25 cellular contexts compared by ENCODE assay signal in genomic region chr20:9129756-9130155, GRCh38.
"Had no signal": no experiment of that assay in that cellular context is flagged by ENCODE, and none has a peak within 500 bp of the region (broad histone marks: within the 10 kb centered on the region; RNA-seq: fewer than 3 reads in every experiment).

No MANE protein-coding gene starts in this region.

- DNase-seq: activated CD4-positive, alpha-beta memory T cell treated with anti-CD3 and anti-CD28 coated beads for 36 hours; activated CD4-positive, alpha-beta T cell treated with anti-CD3 and anti-CD28 coated beads, Interleukin-2, amount 10 ng/mL, durations not matched to agents 24 days and 14 days; activated CD8-positive, alpha-beta memory T cell treated with anti-CD3 and anti-CD28 coated beads, Interleukin-2, amount 50 U/mL, for 4 hours; activated gamma-delta T cell; activated naive CD4-positive, alpha-beta T cell treated with anti-CD3 and anti-CD28 coated beads, Interleukin-2, amount 50 U/mL, for 16 hours; activated T-cell treated with anti-CD3 and anti-CD28 coated beads, Interleukin-2, amount 50 U/mL, for 1 hour; amygdala; central memory CD4-positive, alpha-beta T cell; dermis blood vessel endothelial cell; effector CD4-positive, alpha-beta T cell; head of caudate nucleus; naive B cell; nucleus accumbens; pancreas; retina; stimulated activated naive CD4-positive, alpha-beta T cell; SW 1271; T1000; trophoblast cell; WERI-Rb-1 had no signal

- H3K4me1 Mint-ChIP-seq: activated CD4-positive, alpha-beta T cell treated with anti-CD3 and anti-CD28 coated beads, Interleukin-2, amount 10 ng/mL, durations not matched to agents 24 days and 14 days; naive B cell had no signal

- H3K4me3 ChIP-seq: lung, pancreas, prostate gland had no signal

- H3K36me3 Mint-ChIP-seq: activated CD4-positive, alpha-beta memory T cell treated with anti-CD3 and anti-CD28 coated beads for 36 hours; naive B cell had no signal

- H3K9me3 ChIP-seq: pancreas, prostate gland had no signal

- H3K4me3 Mint-ChIP-seq: activated CD4-positive, alpha-beta memory T cell treated with anti-CD3 and anti-CD28 coated beads for 36 hours; activated CD4-positive, alpha-beta T cell treated with anti-CD3 and anti-CD28 coated beads, Interleukin-2, amount 10 ng/mL, durations not matched to agents 24 days and 14 days; naive B cell; T-helper 1 cell treated with Interleukin-12 subunit alpha and Interleukin-12 subunit beta and Interleukin-4 antibody, amounts not matched to agents 30 μg/mL and 1 μg/mL, for 36 hours had no signal

- H3K27ac ChIP-seq: pancreas, prostate gland, WERI-Rb-1 had no signal

- H3K27ac Mint-ChIP-seq: activated CD4-positive, alpha-beta memory T cell treated with anti-CD3 and anti-CD28 coated beads for 36 hours; activated CD4-positive, alpha-beta T cell treated with anti-CD3 and anti-CD28 coated beads, Interleukin-2, amount 10 ng/mL, durations not matched to agents 24 days and 14 days; naive B cell; T-helper 1 cell treated with Interleukin-12 subunit alpha and Interleukin-12 subunit beta and Interleukin-4 antibody, amounts not matched to agents 30 μg/mL and 1 μg/mL, for 36 hours had no signal

- ATAC-seq: activated CD4-positive, CD25-positive, alpha-beta regulatory T cell treated with anti-CD3 and anti-CD28 coated beads, Interleukin-2, amount 50 U/mL, for 24 hours; left lobe of liver; pancreas had no signal

- H3K4me1 ChIP-seq: pancreas, prostate gland had no signal

- H3K36me3 ChIP-seq: pancreas, prostate gland, WERI-Rb-1 had no signal

- H3K27me3 Mint-ChIP-seq: activated CD4-positive, alpha-beta memory T cell treated with anti-CD3 and anti-CD28 coated beads for 36 hours; activated CD4-positive, alpha-beta T cell treated with anti-CD3 and anti-CD28 coated beads, Interleukin-2, amount 10 ng/mL, durations not matched to agents 24 days and 14 days; naive B cell had no signal
